7 cellular contexts compared by ENCODE assay signal in the genomic region with DNA sequence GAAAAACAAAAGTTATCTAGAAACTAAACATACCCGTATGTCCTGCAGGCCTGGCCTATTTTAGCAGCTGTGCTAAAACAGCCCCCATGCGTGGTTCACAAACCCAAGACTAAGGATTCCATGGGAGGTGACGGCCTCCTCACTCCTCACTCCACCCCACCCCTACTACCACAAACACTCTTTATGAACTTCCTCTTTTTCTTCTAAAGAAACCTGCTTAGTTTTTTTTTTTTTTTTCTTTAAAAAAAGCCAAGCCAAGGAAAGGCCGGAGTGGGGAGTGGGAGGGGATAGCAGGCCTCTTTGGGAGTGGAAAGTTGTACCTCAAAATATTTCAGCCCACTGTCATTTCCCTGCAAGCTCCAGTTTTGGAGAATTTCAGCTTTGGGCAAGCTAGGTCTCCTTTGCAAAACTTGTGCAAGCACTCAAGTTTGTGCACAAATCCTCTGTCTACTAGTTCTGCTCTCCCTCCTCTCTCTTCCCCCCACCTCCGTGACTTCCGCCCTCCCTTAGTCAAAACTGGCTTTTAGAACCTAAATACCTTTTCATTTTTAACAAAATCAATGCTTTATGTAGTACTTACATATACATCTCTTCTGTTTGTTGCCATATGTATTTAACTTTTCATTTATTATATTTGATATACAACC. TPM values are rescaled to one million over a fixed set of nuclear protein-coding genes. Genes with fewer than 3 reads are reported as not detected.
DNase-seq lines count a peak whose midpoint lies in the region; ATAC-seq and TF ChIP-seq lines count a peak whose summit lies in the region.

No MANE protein-coding gene starts in this region.

- H3K4me2 ChIP-seq in PC-9: peak overlapping the region; percentile 82

- ATAC-seq in GM18909 (IDR thresholded peaks at IDR 0.05; ENCODE audit: poor library complexity, unreplicated experiment) (peak; percentile 60), HG02870 (IDR thresholded peaks at IDR 0.05; ENCODE audit: unreplicated experiment) (peak; percentile 42)
- peak; percentile 43 to 44 for ATAC-seq in naive thymus-derived CD8-positive, alpha-beta T cell

- H3K9me2 ChIP-seq in PC-9 (ENCODE audit: insufficient read depth): no peaks in the 10 kb centered on the region

- peaks cover 21% of the 10 kb centered on the region for H3K4me1 ChIP-seq in PC-9 (replicated peaks; ENCODE audit: insufficient read depth)

- no peaks in the 10 kb centered on the region for H3K27me3 Mint-ChIP-seq in dendritic cell treated with granulocyte-macrophage colony-stimulating factor and Interleukin-4, amounts not matched to agents 40 ng/mL and 50 ng/mL, for 4 days
- H3K27me3 Mint-ChIP-seq in naive thymus-derived CD8-positive, alpha-beta T cell: no peaks in the 10 kb centered on the region

- no peaks in the 10 kb centered on the region for H3K79me2 ChIP-seq in PC-9 (ENCODE audit: low read depth)

- H4K20me1 ChIP-seq in PC-9 (ENCODE audit: insufficient read depth): no peaks in the 10 kb centered on the region

- DNase-seq in PC-9 (no peak), cortex of kidney (lab: John Stamatoyannopoulos, UW) (no peak), superior temporal gyrus (ENCODE audit: extremely low spot score) (no peak)
- DNase-seq in naive thymus-derived CD8-positive, alpha-beta T cell: peak in 7 of 10 donors; percentile 13 to 67 (median 35)

- CTCF ChIA-PET in PC-9 (lab: Charles Lee): no interaction called here

- H3K4me3 Mint-ChIP-seq in dendritic cell treated with granulocyte-macrophage colony-stimulating factor and Interleukin-4, amounts not matched to agents 40 ng/mL and 50 ng/mL, for 4 days: peak overlapping the region; percentile 96
- peak overlapping the region; percentile 88 to 99 (median 96) for H3K4me3 Mint-ChIP-seq in naive thymus-derived CD8-positive, alpha-beta T cell

- peaks cover 10% of the 10 kb centered on the region; the same call in 1 of the 2 replicates for H3F3A ChIP-seq in PC-9 (ENCODE audit: insufficient read depth, low read depth)

- H3K27me3 ChIP-seq in PC-9 (ENCODE audit: insufficient read depth, low read depth): no peaks in the 10 kb centered on the region

- H3K9me3 ChIP-seq in PC-9 (ENCODE audit: insufficient read depth, low read depth): no peaks in the 10 kb centered on the region

- peak overlapping the region; percentile 94 for H3K27ac Mint-ChIP-seq in dendritic cell treated with granulocyte-macrophage colony-stimulating factor and Interleukin-4, amounts not matched to agents 40 ng/mL and 50 ng/mL, for 4 days
- H3K27ac Mint-ChIP-seq in naive thymus-derived CD8-positive, alpha-beta T cell: peak overlapping the region; percentile 83 to 98 (median 97)

- no peaks in the 10 kb centered on the region for H3K36me3 ChIP-seq in PC-9 (ENCODE audit: low read depth)

- no peaks in the 10 kb centered on the region for H3K9me3 Mint-ChIP-seq in dendritic cell treated with granulocyte-macrophage colony-stimulating factor and Interleukin-4, amounts not matched to agents 40 ng/mL and 50 ng/mL, for 4 days
- no peaks in the 10 kb centered on the region for H3K9me3 Mint-ChIP-seq in naive thymus-derived CD8-positive, alpha-beta T cell

- no peak overlapping the region for H3K27ac ChIP-seq in PC-9

- POLR2A ChIA-PET in PC-9 (lab: Charles Lee; ENCODE audit: unreplicated experiment): no interaction called here
- POLR2A ChIA-PET in naive thymus-derived CD8-positive, alpha-beta T cell (lab: Charles Lee): interaction anchor here (0.7 to 2.8 kb wide), 5 partner anchors 15 to 652 kb away, joined by 3 to 19 read pairs (median 10); no protein-coding TSS in a partner anchor

- intact Hi-C loops in PC-9 (cut with micrococcal nuclease; ENCODE audit: unreplicated experiment): loop anchor here (10.0 kb wide), 1 partner anchor 111 kb away; no protein-coding TSS in a partner anchor
- intact Hi-C loops in dendritic cell treated with granulocyte-macrophage colony-stimulating factor and Interleukin-4, amounts not matched to agents 40 ng/mL and 50 ng/mL, for 4 days (cut with micrococcal nuclease): loop anchor here (2.0 to 5.0 kb wide), 3 partner anchors 15 to 129 kb away; no protein-coding TSS in a partner anchor

- peak overlapping the region; percentile 70 for H3K4me3 ChIP-seq in PC-9

- H3K36me3 Mint-ChIP-seq in dendritic cell treated with granulocyte-macrophage colony-stimulating factor and Interleukin-4, amounts not matched to agents 40 ng/mL and 50 ng/mL, for 4 days (ENCODE audit: low read depth): peaks cover 39% of the 10 kb centered on the region
- H3K36me3 Mint-ChIP-seq in naive thymus-derived CD8-positive, alpha-beta T cell: peaks cover 0 to 9% (median 0%) of the 10 kb centered on the region in 3 donors

- H3K4me1 Mint-ChIP-seq in dendritic cell treated with granulocyte-macrophage colony-stimulating factor and Interleukin-4, amounts not matched to agents 40 ng/mL and 50 ng/mL, for 4 days (ENCODE audit: low read depth): peaks cover 57% of the 10 kb centered on the region
- peaks cover 18 to 73% (median 43%) of the 10 kb centered on the region in 4 donors for H3K4me1 Mint-ChIP-seq in naive thymus-derived CD8-positive, alpha-beta T cell

- TF ChIP-seq CTCF in PC-9 (conservative IDR thresholded peaks at IDR 0.05): no peak

- no TSS peak for BruUV-seq in PC-9 (replicated peaks; lab: Mats Ljungman, UMichigan)

- peak overlapping the region; percentile 97 for H2AFZ ChIP-seq in PC-9

RNA-seq across cellular contexts. Expression of gene ANTXR2, which starts 0.5 kb away (rescaled TPM):
- 2.0 and 3.0 TPM in 2 replicates for total RNA-seq in PC-9 (2021)
- 10 to 100 TPM; 19.3 to 21.9 TPM for total RNA-seq in naive thymus-derived CD8-positive, alpha-beta T cell
- polyA plus RNA-seq in naive thymus-derived CD8-positive, alpha-beta T cell: 10 to 100 TPM; 11.4 to 22.1 (median 11.5) TPM

Comparison
In these comparisons a context has a peak if more than half of its experiments do, and no peak if none do; other contexts are left out.
1. DNase-seq: peak in naive thymus-derived CD8-positive, alpha-beta T cell (7 of 10); none in PC-9 (0 of 2), cortex of kidney (single experiment) and superior temporal gyrus (single experiment).
2. Peak in every context shown above with its lines, with median percentiles within 50 percentile points of each other: ATAC-seq.